Comparison of ENCODE assay signal across 23 cellular contexts in the genomic region with DNA sequence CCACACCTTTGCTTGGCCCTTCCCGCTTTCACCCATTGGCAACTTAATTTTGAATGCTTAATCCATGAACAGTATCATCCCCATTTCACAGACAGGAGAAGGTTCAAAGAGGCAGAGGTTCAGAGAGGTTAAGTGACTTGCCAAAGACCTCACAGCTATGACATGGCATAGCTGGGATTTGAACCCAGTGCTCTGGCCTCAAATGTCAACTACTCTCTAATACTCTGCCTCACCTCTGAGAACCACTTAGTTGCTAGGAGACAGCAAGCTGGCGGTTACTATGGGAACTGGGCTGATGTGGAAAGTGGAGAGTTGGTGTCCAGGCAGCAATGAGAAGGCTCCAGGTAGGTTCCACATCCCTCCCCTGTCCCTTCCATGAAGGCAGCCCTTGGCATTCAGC. TPM values are rescaled to one million over a fixed set of nuclear protein-coding genes. Genes with fewer than 3 reads are reported as not detected.
DNase-seq lines count a peak whose midpoint lies in the region; ATAC-seq and TF ChIP-seq lines count a peak whose summit lies in the region.
"Had no signal": no experiment of that assay in that cellular context is flagged by ENCODE, and none has a peak within 500 bp of the region (broad histone marks: within the 10 kb centered on the region; RNA-seq: fewer than 3 reads in every experiment).

No MANE protein-coding gene starts in this region.

- no peaks in the 10 kb centered on the region for H3K9me3 Mint-ChIP-seq in activated CD8-positive, alpha-beta T cell treated with anti-CD3 and anti-CD28 coated beads for 36 hours
- no peaks in the 10 kb centered on the region for H3K9me3 Mint-ChIP-seq in activated CD8-positive, alpha-beta T cell treated with anti-CD3 and anti-CD28 coated beads, Interleukin-2, amount 10 ng/mL, durations not matched to agents 7 days and 5 days (ENCODE audit: insufficient read depth)
- H3K9me3 Mint-ChIP-seq in progenitor cell of endocrine pancreas (ENCODE audit: low read depth): no peaks in the 10 kb centered on the region
- H3K9me3 Mint-ChIP-seq: activated T-cell treated with anti-CD3 and anti-CD28 coated beads, Interleukin-2, amount 50 U/mL, for 4 hours had no signal

- TF ChIP-seq CTCF in activated CD8-positive, alpha-beta T cell treated with anti-CD3 and anti-CD28 coated beads for 36 hours (IDR thresholded peaks at IDR 0.05): no peak
- TF ChIP-seq CTCF in progenitor cell of endocrine pancreas (IDR thresholded peaks at IDR 0.05; ENCODE audit: unreplicated experiment): no peak

- ATAC-seq in activated CD8-positive, alpha-beta T cell treated with anti-CD3 and anti-CD28 coated beads for 36 hours: peak; percentile 28
- ATAC-seq in activated CD8-positive, alpha-beta T cell treated with anti-CD3 and anti-CD28 coated beads, Interleukin-2, amount 10 ng/mL, durations not matched to agents 7 days and 5 days: no peak
- ATAC-seq in HG02884 (IDR thresholded peaks at IDR 0.05; ENCODE audit: unreplicated experiment) (no peak), HG02588 (IDR thresholded peaks at IDR 0.05; ENCODE audit: unreplicated experiment) (no peak)
- ATAC-seq: activated T-cell treated with anti-CD3 and anti-CD28 coated beads, Interleukin-2, amount 50 U/mL, for 4 hours; foreskin keratinocyte; left colon had no signal

- intact Hi-C loops in activated CD8-positive, alpha-beta T cell treated with anti-CD3 and anti-CD28 coated beads for 36 hours (cut with micrococcal nuclease): no loop called here

- POLR2A ChIA-PET in activated CD8-positive, alpha-beta T cell treated with anti-CD3 and anti-CD28 coated beads for 36 hours (lab: Charles Lee): interaction anchor here (1.1 kb wide), 1 partner anchor 11 kb away, joined by 3 read pairs; no protein-coding TSS in a partner anchor
- POLR2A ChIA-PET in activated CD8-positive, alpha-beta T cell treated with anti-CD3 and anti-CD28 coated beads, Interleukin-2, amount 10 ng/mL, durations not matched to agents 7 days and 5 days (lab: Charles Lee): no interaction called here

- no peaks in the 10 kb centered on the region for H3K36me3 Mint-ChIP-seq in activated CD8-positive, alpha-beta T cell treated with anti-CD3 and anti-CD28 coated beads for 36 hours (ENCODE audit: low read depth)
- no peaks in the 10 kb centered on the region for H3K36me3 Mint-ChIP-seq in activated CD8-positive, alpha-beta T cell treated with anti-CD3 and anti-CD28 coated beads, Interleukin-2, amount 10 ng/mL, durations not matched to agents 7 days and 5 days (ENCODE audit: low read depth)
- H3K36me3 Mint-ChIP-seq in progenitor cell of endocrine pancreas (ENCODE audit: insufficient read depth): no peaks in the 10 kb centered on the region

- H3K27me3 Mint-ChIP-seq in activated CD8-positive, alpha-beta T cell treated with anti-CD3 and anti-CD28 coated beads for 36 hours: peaks cover 38% of the 10 kb centered on the region
- peaks cover 38% of the 10 kb centered on the region for H3K27me3 Mint-ChIP-seq in activated CD8-positive, alpha-beta T cell treated with anti-CD3 and anti-CD28 coated beads, Interleukin-2, amount 10 ng/mL, durations not matched to agents 7 days and 5 days (ENCODE audit: low read depth)
- H3K27me3 Mint-ChIP-seq in progenitor cell of endocrine pancreas: peaks cover 57% of the 10 kb centered on the region

- CTCF ChIA-PET in activated CD8-positive, alpha-beta T cell treated with anti-CD3 and anti-CD28 coated beads for 36 hours (lab: Charles Lee): interaction anchor here (2.9 kb wide), 1 partner anchor 17 kb away, joined by 7 read pairs; no protein-coding TSS in a partner anchor
- CTCF ChIA-PET in activated CD8-positive, alpha-beta T cell treated with anti-CD3 and anti-CD28 coated beads, Interleukin-2, amount 10 ng/mL, durations not matched to agents 7 days and 5 days (lab: Charles Lee): no interaction called here

- no peak overlapping the region for H3K4me3 Mint-ChIP-seq in activated CD8-positive, alpha-beta T cell treated with anti-CD3 and anti-CD28 coated beads for 36 hours
- H3K4me3 Mint-ChIP-seq in activated CD8-positive, alpha-beta T cell treated with anti-CD3 and anti-CD28 coated beads, Interleukin-2, amount 10 ng/mL, durations not matched to agents 7 days and 5 days: no peak overlapping the region
- peak overlapping the region; percentile 30 for H3K4me3 Mint-ChIP-seq in progenitor cell of endocrine pancreas (ENCODE audit: low read depth)

- peak; percentile 42 for DNase-seq in activated CD8-positive, alpha-beta T cell treated with anti-CD3 and anti-CD28 coated beads for 36 hours
- no peak for DNase-seq in activated CD8-positive, alpha-beta T cell treated with anti-CD3 and anti-CD28 coated beads, Interleukin-2, amount 10 ng/mL, durations not matched to agents 7 days and 5 days
- peak; percentile 51 for DNase-seq in NCI-H1105 (lab: John Stamatoyannopoulos, UW)
- peak; percentile 13 for DNase-seq in astrocyte of the hippocampus (ENCODE audit: low read depth, low spot score)
- DNase-seq in progenitor cell of endocrine pancreas (ENCODE audit: low spot score, unreplicated experiment): no peak
- no peak for DNase-seq in activated effector memory CD4-positive, alpha-beta T cell treated with Interleukin-2 at 50 U/mL for 16 hours
- DNase-seq: activated CD4-positive, alpha-beta T cell treated with anti-CD3 and anti-CD28 coated beads, Interleukin-2, amount 50 U/mL, for 1 hour; activated T-cell treated with anti-CD3 and anti-CD28 coated beads, Interleukin-2, amount 50 U/mL, for 4 hours; COR-L47; left colon; MG63; NCI-H2171; stimulated activated CD4-positive, alpha-beta T cell treated with anti-CD3 and anti-CD28 coated beads, Interleukin-4, amount 100 ng/mL, for 1 hour; stimulated activated CD8-positive, alpha-beta memory T cell treated with anti-CD3 and anti-CD28 coated beads, Interleukin-4, amount 100 ng/mL, for 48 hours; testis had no signal

- H3K4me1 Mint-ChIP-seq in activated CD8-positive, alpha-beta T cell treated with anti-CD3 and anti-CD28 coated beads for 36 hours (ENCODE audit: low read depth): peaks cover 14% of the 10 kb centered on the region
- H3K4me1 Mint-ChIP-seq in activated CD8-positive, alpha-beta T cell treated with anti-CD3 and anti-CD28 coated beads, Interleukin-2, amount 10 ng/mL, durations not matched to agents 7 days and 5 days (ENCODE audit: low read depth): peaks cover 2% of the 10 kb centered on the region
- peaks cover 4% of the 10 kb centered on the region for H3K4me1 Mint-ChIP-seq in progenitor cell of endocrine pancreas (ENCODE audit: low read depth)

- no peak overlapping the region for H3K27ac Mint-ChIP-seq in activated CD8-positive, alpha-beta T cell treated with anti-CD3 and anti-CD28 coated beads for 36 hours
- H3K27ac Mint-ChIP-seq in activated CD8-positive, alpha-beta T cell treated with anti-CD3 and anti-CD28 coated beads, Interleukin-2, amount 10 ng/mL, durations not matched to agents 7 days and 5 days: no peak overlapping the region
- H3K27ac Mint-ChIP-seq in progenitor cell of endocrine pancreas: no peak overlapping the region

RNA-seq across cellular contexts. Expression of gene PRSS56, which starts 15.8 kb away (rescaled TPM):
- total RNA-seq in activated CD8-positive, alpha-beta T cell treated with anti-CD3 and anti-CD28 coated beads for 36 hours: not detected
- not detected for total RNA-seq in activated CD8-positive, alpha-beta T cell treated with anti-CD3 and anti-CD28 coated beads, Interleukin-2, amount 10 ng/mL, durations not matched to agents 7 days and 5 days
- total RNA-seq in progenitor cell of endocrine pancreas: not detected in 2 replicates
- total RNA-seq: activated T-cell treated with anti-CD3 and anti-CD28 coated beads, Interleukin-2, amount 50 U/mL, for 4 hours; endothelial cell of umbilical vein; foreskin keratinocyte; H4; HT-29; left colon; osteoblast; SK-MEL-5 had no signal

RNA-seq across cellular contexts. Expression of gene ECEL1, which starts 16.8 kb away (rescaled TPM):
- total RNA-seq in activated CD8-positive, alpha-beta T cell treated with anti-CD3 and anti-CD28 coated beads for 36 hours: under 1 TPM; 0.56 to 0.72 TPM
- not detected for total RNA-seq in activated CD8-positive, alpha-beta T cell treated with anti-CD3 and anti-CD28 coated beads, Interleukin-2, amount 10 ng/mL, durations not matched to agents 7 days and 5 days
- total RNA-seq in progenitor cell of endocrine pancreas: 2.0 and 2.9 TPM in 2 replicates
- total RNA-seq: endothelial cell of umbilical vein, foreskin keratinocyte, H4, HT-29, left colon, osteoblast, SK-MEL-5 had no signal

RNA-seq across cellular contexts. Expression of gene CHRND, which starts 21.5 kb away (rescaled TPM):
- total RNA-seq in activated CD8-positive, alpha-beta T cell treated with anti-CD3 and anti-CD28 coated beads for 36 hours: not detected
- not detected for total RNA-seq in activated CD8-positive, alpha-beta T cell treated with anti-CD3 and anti-CD28 coated beads, Interleukin-2, amount 10 ng/mL, durations not matched to agents 7 days and 5 days
- total RNA-seq in progenitor cell of endocrine pancreas: 0.12 TPM in 1 of 2 replicates, not detected in the other
- total RNA-seq: activated T-cell treated with anti-CD3 and anti-CD28 coated beads, Interleukin-2, amount 50 U/mL, for 4 hours; endothelial cell of umbilical vein; foreskin keratinocyte; H4; HT-29; left colon; osteoblast had no signal

RNA-seq across cellular contexts. Expression of gene CHRNG, which starts 35.1 kb away (rescaled TPM):
- not detected for total RNA-seq in activated CD8-positive, alpha-beta T cell treated with anti-CD3 and anti-CD28 coated beads for 36 hours
- total RNA-seq in activated CD8-positive, alpha-beta T cell treated with anti-CD3 and anti-CD28 coated beads, Interleukin-2, amount 10 ng/mL, durations not matched to agents 7 days and 5 days: not detected
- total RNA-seq in progenitor cell of endocrine pancreas: 0.42 TPM in 1 of 2 replicates, not detected in the other
- total RNA-seq: activated T-cell treated with anti-CD3 and anti-CD28 coated beads, Interleukin-2, amount 50 U/mL, for 4 hours; endothelial cell of umbilical vein; foreskin keratinocyte; H4; HT-29; left colon; osteoblast; SK-MEL-5; testis had no signal

RNA-seq across cellular contexts. Expression of gene TIGD1, which starts 45.9 kb away (rescaled TPM):
- 1 to 10 TPM; 8.3 to 8.7 TPM for total RNA-seq in activated CD8-positive, alpha-beta T cell treated with anti-CD3 and anti-CD28 coated beads for 36 hours
- 1 to 10 TPM; 7.5 to 7.7 TPM for total RNA-seq in activated CD8-positive, alpha-beta T cell treated with anti-CD3 and anti-CD28 coated beads, Interleukin-2, amount 10 ng/mL, durations not matched to agents 7 days and 5 days
- total RNA-seq in progenitor cell of endocrine pancreas: 11.9 and 12.0 TPM in 2 replicates

Comparison
In these comparisons a context has a peak if more than half of its experiments do, and no peak if none do; other contexts are left out.
1. DNase-seq: peak in activated CD8-positive, alpha-beta T cell treated with anti-CD3 and anti-CD28 coated beads for 36 hours (single experiment), NCI-H1105 (single experiment) and astrocyte of the hippocampus (single experiment); none in activated CD8-positive, alpha-beta T cell treated with anti-CD3 and anti-CD28 coated beads, Interleukin-2, amount 10 ng/mL, durations not matched to agents 7 days and 5 days (single experiment), progenitor cell of endocrine pancreas (single experiment) and activated effector memory CD4-positive, alpha-beta T cell treated with Interleukin-2 at 50 U/mL for 16 hours (single experiment).